In genomic region chr5:168147536-168148460, GRCh38 we compare ENCODE assay signal across 24 cellular contexts.
A peak's percentile ranks its signal among the peaks of the same experiment; 100 is the strongest.
DNase-seq lines count a peak whose midpoint lies in the region; ATAC-seq and TF ChIP-seq lines count a peak whose summit lies in the region.
"Had no signal": no experiment of that assay in that cellular context is flagged by ENCODE, and none has a peak within 500 bp of the region (broad histone marks: within the 10 kb centered on the region; RNA-seq: fewer than 3 reads in every experiment).

No MANE protein-coding gene starts in this region.

- no peak overlapping the region for H3K4me3 ChIP-seq in right atrium auricular region
- H3K4me3 ChIP-seq: BLaER1 had no signal

- H3K27me3 Mint-ChIP-seq in brain, result peaks cover 7% of the 10 kb centered on the region
- H3K27me3 Mint-ChIP-seq: CD4-positive, CD25-positive, alpha-beta regulatory T cell had no signal

- no peak overlapping the region for H3K27ac ChIP-seq in right atrium auricular region
- H3K27ac ChIP-seq: BLaER1, RWPE1 had no signal

- intact Hi-C loops in Right ventricle myocardium inferior (cut with DNase I) (loop anchor here (5.0 kb wide), 1 partner anchor 40 kb away; no protein-coding TSS in a partner anchor), left ventricle myocardium superior (cut with micrococcal nuclease) (no loop called here)

- ATAC-seq in Right ventricle myocardium inferior, result peak; percentile 81
- peak; percentile 85 for ATAC-seq in left ventricle myocardium superior
- ATAC-seq: Panc1 had no signal

- peak overlapping the region in 3 of 5 experiments; percentile 16 to 59 (median 56) for H3K27ac Mint-ChIP-seq in brain
- H3K27ac Mint-ChIP-seq: CD4-positive, CD25-positive, alpha-beta regulatory T cell had no signal

- H3K4me1 Mint-ChIP-seq in brain, result peaks cover 46% of the 10 kb centered on the region
- H3K4me1 Mint-ChIP-seq: CD4-positive, CD25-positive, alpha-beta regulatory T cell had no signal

- H3K36me3 ChIP-seq in right atrium auricular region, result no peaks in the 10 kb centered on the region

- peaks cover 0 to 3% (median 2%) of the 10 kb centered on the region in 5 experiments for H3K9me3 Mint-ChIP-seq in brain

- H3K4me1 ChIP-seq in right atrium auricular region, result no peaks in the 10 kb centered on the region

- H3K4me3 Mint-ChIP-seq in brain, result peak overlapping the region in 1 of 5 experiments; percentile 28
- H3K4me3 Mint-ChIP-seq: CD4-positive, CD25-positive, alpha-beta regulatory T cell had no signal

- DNase-seq in Right ventricle myocardium inferior (ENCODE audit: missing footprints), result no peak
- DNase-seq in right atrium auricular region (ENCODE audit: low spot score), result no peak
- no peak for DNase-seq in left ventricle myocardium superior
- DNase-seq in retina, result peak; percentile 38
- DNase-seq in medulla oblongata (ENCODE audit: extremely low spot score), result no peak
- no peak for DNase-seq in DMS114 treated with DMSO at 0.1 percent for 48 hours (lab: John Stamatoyannopoulos, UW; ENCODE audit: unreplicated experiment)
- DNase-seq in DMS 273 treated with DMSO at 0.1 percent for 48 hours (lab: John Stamatoyannopoulos, UW), result no peak
- DNase-seq: CD4-positive, CD25-positive, alpha-beta regulatory T cell; DMS53; GOT3; HCEC 1CT; KBM-7; NCI-H1105 treated with DMSO at 0.1 percent for 48 hours; NCI-H146; NCI-H1930; NCI-H2107; NCI-H2227 treated with DMSO at 0.1 percent for 48 hours; NCI-H526 treated with DMSO at 0.1 percent for 48 hours; SIG-M5; SK-N-SH had no signal

- TF ChIP-seq CTCF in right atrium auricular region (IDR thresholded peaks at IDR 0.05), result no peak
- TF ChIP-seq CTCF in brain (conservative IDR thresholded peaks at IDR 0.05), result no peak

- no peaks in the 10 kb centered on the region for H3K36me3 Mint-ChIP-seq in brain
- H3K36me3 Mint-ChIP-seq: CD4-positive, CD25-positive, alpha-beta regulatory T cell had no signal

- no peaks in the 10 kb centered on the region for H3K27me3 ChIP-seq in right atrium auricular region
- H3K27me3 ChIP-seq: BLaER1 had no signal

- no peaks in the 10 kb centered on the region for H3K9me3 ChIP-seq in right atrium auricular region
- H3K9me3 ChIP-seq: BLaER1, SK-N-SH had no signal
